In genomic region chr4:60817609-60818008, GRCh38 we compare ENCODE assay signal across 26 cellular contexts.
DNase-seq lines count a peak whose midpoint lies in the region; ATAC-seq, FAIRE-seq and TF ChIP-seq lines count a peak whose summit lies in the region.
"Had no signal": no experiment of that assay in that cellular context is flagged by ENCODE, and none has a peak within 500 bp of the region (broad histone marks: within the 10 kb centered on the region; RNA-seq: fewer than 3 reads in every experiment).

No MANE protein-coding gene starts in this region.

- H2AFZ ChIP-seq in IMR-90 (replicated peaks; ENCODE audit: low read length, poor library complexity) (no peak overlapping the region), H1 (ENCODE audit: low read length) (no peak overlapping the region)

- H2BK5ac ChIP-seq in IMR-90 (ENCODE audit: low read depth, low read length, poor library complexity, severe bottlenecking) (no peak overlapping the region), H1 (ENCODE audit: low read depth, low read length) (no peak overlapping the region)

- no peak overlapping the region for H3K27ac ChIP-seq in IMR-90 (ENCODE audit: insufficient read depth, low read length)
- H3K27ac ChIP-seq in H1 (ENCODE audit: low read depth, low read length), result no peak overlapping the region
- H3K27ac ChIP-seq: BLaER1 had no signal

- no peak overlapping the region for H4K8ac ChIP-seq in IMR-90 (ENCODE audit: low read depth in 2 of 2, low read length in 2 of 2)
- no peak overlapping the region for H4K8ac ChIP-seq in H1 (ENCODE audit: extremely low read depth, insufficient read depth, low read length)

- H3K56ac ChIP-seq in IMR-90 (ENCODE audit: extremely low read depth, insufficient read depth, low read length) (no peak overlapping the region), H1 (replicated peaks; ENCODE audit: insufficient read length, low read depth, low read length) (no peak overlapping the region)

- no peak for TF ChIP-seq POLR2A in IMR-90 (IDR thresholded peaks at IDR 0.05; ENCODE audit: low read depth, low read length)
- no peak for TF ChIP-seq POLR2A in H1 (IDR thresholded peaks at IDR 0.05; ENCODE audit: control extremely low read depth in 1 of 2, low read depth in 2 of 2, low read length in 2 of 2)

- H3K4me3 ChIP-seq in IMR-90 (ENCODE audit: insufficient read depth, low read depth, low read length) (no peak overlapping the region), H1 (ENCODE audit: extremely low read depth in 1 of 4, insufficient read depth in 2 of 4, low read depth in 3 of 4, low read length in 4 of 4) (no peak overlapping the region)
- H3K4me3 ChIP-seq: BLaER1, GM12878 had no signal

- CTCF ChIA-PET in IMR-90 (lab: Yijun Ruan, JAX), result interaction anchor here (0.7 kb wide), 1 partner anchor 9 kb away, joined by 3 read pairs; no protein-coding TSS in a partner anchor
- CTCF ChIA-PET in H1 (lab: Charles Lee; ENCODE audit: partially characterized antibody), result interaction anchor here (1.0 to 2.9 kb wide), 2 partner anchors 12 to 22 kb away, joined by 3 to 22 read pairs; no protein-coding TSS in a partner anchor

- H2BK12ac ChIP-seq in H1 (ENCODE audit: low read depth, low read length), result no peak overlapping the region

- no peak overlapping the region for H4K5ac ChIP-seq in IMR-90 (ENCODE audit: low read depth, low read length)
- H4K5ac ChIP-seq in H1 (ENCODE audit: insufficient read length, low read depth, low read length), result no peak overlapping the region

- no peaks in the 10 kb centered on the region for H3K36me3 Mint-ChIP-seq in activated T-cell treated with anti-CD3 and anti-CD28 coated beads, Interleukin-2, amount 50 U/mL, for 72 hours (ENCODE audit: insufficient read depth in 2 of 2)
- H3K36me3 Mint-ChIP-seq: CD14-positive monocyte; CD4-positive, alpha-beta memory T cell; CD4-positive, CD25-positive, alpha-beta regulatory T cell; CD8-positive, alpha-beta memory T cell had no signal

- no peak for FAIRE-seq in H1 (lab: Jason Lieb, UNC)
- FAIRE-seq: A204.1, GM12878, GM12892, GM18507 had no signal

- DNase-seq in IMR-90 (no peak), OCI-M1 (lab: John Stamatoyannopoulos, UW) (peak; percentile 9), H1 (ENCODE audit: low read depth in 1 of 2, low spot score in 2 of 2) (no peak)
- no peak for DNase-seq in activated T-cell treated with anti-CD3 and anti-CD28 coated beads, Interleukin-2, amount 50 U/mL, for 72 hours
- DNase-seq: 8988T; ACHN; BE2C; C1 segment of cervical spinal cord; CD4-positive, alpha-beta memory T cell; CD4-positive, CD25-positive, alpha-beta regulatory T cell; CD8-positive, alpha-beta memory T cell; COR-L47; DMS 273 treated with DMSO at 0.1 percent for 48 hours; DMS153; DMS53; DMS79; DND-41; EL; GDM1 had no signal

- TF ChIP-seq CTCF in IMR-90 (conservative IDR thresholded peaks at IDR 0.05; ENCODE audit: low read depth, low read length), result no peak
- TF ChIP-seq CTCF in H1 (IDR thresholded peaks at IDR 0.05; ENCODE audit: control extremely low read depth in 1 of 3, insufficient read depth in 1 of 3, low read depth in 1 of 3, low read length in 3 of 3), result no peak

- no peak for TF ChIP-seq RAD21 in IMR-90 (IDR thresholded peaks at IDR 0.05; ENCODE audit: low read length)
- no peak for TF ChIP-seq RAD21 in H1 (IDR thresholded peaks at IDR 0.05 in 1 of 2, conservative IDR thresholded peaks at IDR 0.05 in 1 of 2; ENCODE audit: low read depth in 2 of 2, low read length in 2 of 2)

- no peak overlapping the region for H3K4me3 Mint-ChIP-seq in activated T-cell treated with anti-CD3 and anti-CD28 coated beads, Interleukin-2, amount 50 U/mL, for 72 hours
- H3K4me3 Mint-ChIP-seq: CD14-positive monocyte; CD4-positive, alpha-beta memory T cell; CD4-positive, CD25-positive, alpha-beta regulatory T cell; CD8-positive, alpha-beta memory T cell had no signal

- no peaks in the 10 kb centered on the region for H3K27me3 Mint-ChIP-seq in activated T-cell treated with anti-CD3 and anti-CD28 coated beads, Interleukin-2, amount 50 U/mL, for 72 hours (ENCODE audit: low read depth)
- H3K27me3 Mint-ChIP-seq: CD4-positive, alpha-beta memory T cell; CD4-positive, CD25-positive, alpha-beta regulatory T cell; CD8-positive, alpha-beta memory T cell had no signal

- no peak overlapping the region for H2BK15ac ChIP-seq in IMR-90 (ENCODE audit: low read depth, low read length)
- no peak overlapping the region for H2BK15ac ChIP-seq in H1 (ENCODE audit: low read length)

- H2AK9ac ChIP-seq in IMR-90 (replicated peaks; ENCODE audit: low read depth, low read length, poor library complexity), result no peak overlapping the region

- in situ Hi-C loops in IMR-90 (cut with MboI; ENCODE audit: low sequenced_read_pairs), result no loop called here

- H2BK20ac ChIP-seq in IMR-90 (ENCODE audit: low read depth, low read length) (no peak overlapping the region), H1 (ENCODE audit: low read length) (no peak overlapping the region)

- H2BK120ac ChIP-seq in IMR-90 (ENCODE audit: low read depth, low read length) (no peak overlapping the region), H1 (replicated peaks; ENCODE audit: low read depth, low read length) (no peak overlapping the region)

- ATAC-seq in IMR-90 (ENCODE audit: low read depth), result no peak
- ATAC-seq in HG02970 (IDR thresholded peaks at IDR 0.05; ENCODE audit: low FRiP score, unreplicated experiment), result no peak
- no peak for ATAC-seq in activated T-cell treated with anti-CD3 and anti-CD28 coated beads, Interleukin-2, amount 50 U/mL, for 72 hours (replicated peaks in 1 of 2)
- ATAC-seq: GM12878 had no signal

- TF ChIP-seq EP300 in H1 (IDR thresholded peaks at IDR 0.05; ENCODE audit: borderline replicate concordance in 1 of 2, low read depth in 2 of 2, low read length in 2 of 2), result no peak

- H3K79me1 ChIP-seq in IMR-90 (ENCODE audit: low read depth in 1 of 2, low read length in 2 of 2) (no peaks in the 10 kb centered on the region), H1 (ENCODE audit: low read depth, low read length) (no peaks in the 10 kb centered on the region)

- H3K27me3 ChIP-seq in IMR-90 (ENCODE audit: control insufficient read depth, insufficient read depth, low read length), result no peaks in the 10 kb centered on the region
- no peaks in the 10 kb centered on the region for H3K27me3 ChIP-seq in H1 (replicated peaks in 1 of 4; ENCODE audit: control insufficient read depth in 3 of 4, extremely low read depth in 1 of 4, insufficient read depth in 3 of 4, low read length in 3 of 4)
- H3K27me3 ChIP-seq: BE2C, BLaER1 had no signal

- H3K4me2 ChIP-seq in IMR-90 (ENCODE audit: low read depth, low read length) (no peak overlapping the region), H1 (ENCODE audit: insufficient read depth in 1 of 2, low read depth in 2 of 2, low read length in 2 of 2) (no peak overlapping the region)
- H3K4me2 ChIP-seq: BLaER1 had no signal

- H3K14ac ChIP-seq in IMR-90 (replicated peaks; ENCODE audit: low read depth, low read length) (no peak overlapping the region), H1 (ENCODE audit: insufficient read length) (no peak overlapping the region)

- intact Hi-C loops in IMR-90 (cut with micrococcal nuclease), result no loop called here

- dilution Hi-C loops in IMR-90 (cut with HindIII; ENCODE audit: low sequenced_read_pairs, unreplicated experiment), result no loop called here

- H3K23ac ChIP-seq in IMR-90 (ENCODE audit: low read depth, low read length) (no peak overlapping the region), H1 (ENCODE audit: insufficient read length) (no peak overlapping the region)

- H3K4me1 ChIP-seq in IMR-90 (ENCODE audit: control insufficient read depth, insufficient read depth, low read length), result no peaks in the 10 kb centered on the region
- no peaks in the 10 kb centered on the region for H3K4me1 ChIP-seq in H1 (replicated peaks in 1 of 4; ENCODE audit: control insufficient read depth in 3 of 4, insufficient read depth in 4 of 4, low read length in 3 of 4)
- H3K4me1 ChIP-seq: BE2C had no signal

- no TSS peak for BruUV-seq in IMR-90 (replicated peaks; lab: Mats Ljungman, UMichigan)

- no peaks in the 10 kb centered on the region for H3K9me1 ChIP-seq in IMR-90 (ENCODE audit: insufficient read depth, low read length)

- WGBS in IMR-90 (ENCODE audit: extremely low coverage in 2 of 2, insufficient read length in 1 of 2), 2 experiments, result no CpG with 5 or more reads among the region's 1 CpG
- WGBS in H1 (ENCODE audit: extremely low coverage in 1 of 2, insufficient coverage in 1 of 2, insufficient read length in 1 of 2, insufficient replicate concordance in 2 of 2, low coverage in 1 of 2, low lambda C conversion rate in 2 of 2, missing lambda C conversion rate in 1 of 2), 2 experiments, result 97% methylated on average over 1 of the region's 1 CpG; no CpG with 5 or more reads in 1 of the 2 experiments

- H3K79me2 ChIP-seq in H1 (ENCODE audit: control insufficient read depth in 1 of 2, insufficient read depth in 2 of 2, low read length in 2 of 2), result no peaks in the 10 kb centered on the region

- no peaks in the 10 kb centered on the region for H3K36me3 ChIP-seq in IMR-90 (ENCODE audit: control insufficient read depth, insufficient read depth, low read length)
- H3K36me3 ChIP-seq in H1 (ENCODE audit: control insufficient read depth in 2 of 4, insufficient read depth in 4 of 4, low read length in 3 of 4), result no peaks in the 10 kb centered on the region
- H3K36me3 ChIP-seq: BE2C, BLaER1 had no signal

- H3K9me3 ChIP-seq in IMR-90 (ENCODE audit: control insufficient read depth, insufficient read depth, low read length) (no peaks in the 10 kb centered on the region), H1 (ENCODE audit: insufficient read depth in 2 of 2, low read depth in 1 of 2, low read length in 1 of 2) (no peaks in the 10 kb centered on the region; a peak in 1 of 4 replicates)
- H3K9me3 ChIP-seq: BE2C, BLaER1 had no signal

- no peak overlapping the region for H3K4ac ChIP-seq in IMR-90 (ENCODE audit: low read depth, low read length)
- no peak overlapping the region for H3K4ac ChIP-seq in H1 (replicated peaks; ENCODE audit: insufficient read length, low read depth, low read length)

- H2AK5ac ChIP-seq in IMR-90 (ENCODE audit: low read depth, low read length) (no peak overlapping the region), H1 (ENCODE audit: low read depth, low read length) (no peak overlapping the region)

- H4K20me1 ChIP-seq in IMR-90 (ENCODE audit: insufficient read depth, low read length) (no peaks in the 10 kb centered on the region), H1 (replicated peaks in 1 of 2; ENCODE audit: control insufficient read depth in 1 of 2, insufficient read depth in 2 of 2, low read length in 2 of 2) (no peaks in the 10 kb centered on the region)
- H4K20me1 ChIP-seq: BLaER1 had no signal

- H3K18ac ChIP-seq in IMR-90 (ENCODE audit: low read depth, low read length) (no peak overlapping the region), H1 (ENCODE audit: extremely low read depth, low read length) (no peak overlapping the region)

- no peak overlapping the region for H3K27ac Mint-ChIP-seq in activated T-cell treated with anti-CD3 and anti-CD28 coated beads, Interleukin-2, amount 50 U/mL, for 72 hours
- H3K27ac Mint-ChIP-seq: CD14-positive monocyte; CD4-positive, alpha-beta memory T cell; CD4-positive, CD25-positive, alpha-beta regulatory T cell; CD8-positive, alpha-beta memory T cell had no signal

- H3K9ac ChIP-seq in IMR-90 (ENCODE audit: low read depth, low read length), result no peak overlapping the region
- H3K9ac ChIP-seq in H1 (replicated peaks in 1 of 4; ENCODE audit: extremely low read depth in 1 of 4, low read depth in 3 of 4, low read length in 3 of 4), result no peak overlapping the region
- H3K9ac ChIP-seq: BLaER1 had no signal

- peaks cover 6 to 12% of the 10 kb centered on the region in 2 donors for H3K9me3 Mint-ChIP-seq in activated T-cell treated with anti-CD3 and anti-CD28 coated beads, Interleukin-2, amount 50 U/mL, for 72 hours

- H3K23me2 ChIP-seq in H1 (ENCODE audit: low read depth, low read length), result no peaks in the 10 kb centered on the region

- H4K91ac ChIP-seq in IMR-90 (ENCODE audit: insufficient read depth, low read depth, low read length) (no peak overlapping the region), H1 (replicated peaks; ENCODE audit: insufficient read length, low read length) (no peak overlapping the region)

- H3K4me1 Mint-ChIP-seq in activated T-cell treated with anti-CD3 and anti-CD28 coated beads, Interleukin-2, amount 50 U/mL, for 72 hours (ENCODE audit: low read depth), result no peaks in the 10 kb centered on the region
- H3K4me1 Mint-ChIP-seq: CD14-positive monocyte; CD4-positive, alpha-beta memory T cell; CD4-positive, CD25-positive, alpha-beta regulatory T cell; CD8-positive, alpha-beta memory T cell had no signal

- POLR2A ChIA-PET in IMR-90 (lab: Charles Lee; ENCODE audit: unreplicated experiment), result no interaction called here
- POLR2A ChIA-PET in H1 (lab: Charles Lee; ENCODE audit: partially characterized antibody), result no interaction called here
